In genomic region chr7:12619461-12620069, GRCh38 we compare ENCODE assay signal across 1 cellular context.
TF ChIP-seq lines count a peak whose summit lies in the region.

No MANE protein-coding gene starts in this region.

TF ChIP-seq in WTC11, 78 proteins besides CTCF, POLR2A, EP300 and RAD21 (continued from another document):
- TF ChIP-seq ZBTB43 (CRISPR knock-in tag; IDR thresholded peaks at IDR 0.05) (no peak), ATF1 (CRISPR knock-in tag; IDR thresholded peaks at IDR 0.05) (no peak), NFE2L1 (CRISPR knock-in tag; IDR thresholded peaks at IDR 0.05) (no peak), TEAD1 (CRISPR knock-in tag; IDR thresholded peaks at IDR 0.05) (no peak), IRF2 (CRISPR knock-in tag; IDR thresholded peaks at IDR 0.05; ENCODE audit: borderline replicate concordance, low read depth) (no peak), ZNF138 (CRISPR knock-in tag; conservative IDR thresholded peaks at IDR 0.05) (no peak), SP1 (CRISPR knock-in tag; conservative IDR thresholded peaks at IDR 0.05) (no peak)
- TF ChIP-seq, protein P1, sequence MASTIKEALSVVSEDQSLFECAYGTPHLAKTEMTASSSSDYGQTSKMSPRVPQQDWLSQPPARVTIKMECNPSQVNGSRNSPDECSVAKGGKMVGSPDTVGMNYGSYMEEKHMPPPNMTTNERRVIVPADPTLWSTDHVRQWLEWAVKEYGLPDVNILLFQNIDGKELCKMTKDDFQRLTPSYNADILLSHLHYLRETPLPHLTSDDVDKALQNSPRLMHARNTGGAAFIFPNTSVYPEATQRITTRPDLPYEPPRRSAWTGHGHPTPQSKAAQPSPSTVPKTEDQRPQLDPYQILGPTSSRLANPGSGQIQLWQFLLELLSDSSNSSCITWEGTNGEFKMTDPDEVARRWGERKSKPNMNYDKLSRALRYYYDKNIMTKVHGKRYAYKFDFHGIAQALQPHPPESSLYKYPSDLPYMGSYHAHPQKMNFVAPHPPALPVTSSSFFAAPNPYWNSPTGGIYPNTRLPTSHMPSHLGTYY (CRISPR knock-in tag; IDR thresholded peaks at IDR 0.05), result no peak
- TF ChIP-seq, protein P2, sequence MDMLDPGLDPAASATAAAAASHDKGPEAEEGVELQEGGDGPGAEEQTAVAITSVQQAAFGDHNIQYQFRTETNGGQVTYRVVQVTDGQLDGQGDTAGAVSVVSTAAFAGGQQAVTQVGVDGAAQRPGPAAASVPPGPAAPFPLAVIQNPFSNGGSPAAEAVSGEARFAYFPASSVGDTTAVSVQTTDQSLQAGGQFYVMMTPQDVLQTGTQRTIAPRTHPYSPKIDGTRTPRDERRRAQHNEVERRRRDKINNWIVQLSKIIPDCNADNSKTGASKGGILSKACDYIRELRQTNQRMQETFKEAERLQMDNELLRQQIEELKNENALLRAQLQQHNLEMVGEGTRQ (CRISPR knock-in tag; IDR thresholded peaks at IDR 0.05), result no peak
